Comparison of ENCODE assay signal across 23 cellular contexts in the genomic region with DNA sequence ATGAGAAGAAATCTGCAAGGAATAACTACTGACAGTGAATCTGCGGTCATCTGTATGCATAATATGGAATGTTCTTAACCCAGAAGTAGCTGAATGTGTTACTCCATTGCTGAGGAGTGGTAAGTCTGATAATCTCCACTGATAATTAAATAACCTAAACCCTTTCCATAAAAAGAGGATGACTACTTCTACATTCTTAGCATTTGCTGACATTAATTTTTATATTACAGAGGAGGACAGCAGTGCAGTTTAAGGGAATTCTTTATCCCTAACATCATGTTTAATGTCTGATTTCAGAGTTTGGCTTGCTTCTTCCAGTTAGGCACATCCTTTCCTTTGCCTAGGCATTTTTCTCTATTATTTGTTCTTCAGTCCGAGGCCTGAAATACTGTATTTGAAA. TPM values are rescaled to one million over a fixed set of nuclear protein-coding genes. Genes with fewer than 3 reads are reported as not detected.
A peak's percentile ranks its signal among the peaks of the same experiment; 100 is the strongest.
DNase-seq lines count a peak whose midpoint lies in the region; ATAC-seq and TF ChIP-seq lines count a peak whose summit lies in the region.
"Had no signal": no experiment of that assay in that cellular context is flagged by ENCODE, and none has a peak within 500 bp of the region (broad histone marks: within the 10 kb centered on the region; RNA-seq: fewer than 3 reads in every experiment).

No MANE protein-coding gene starts in this region.

- H3K36me3 ChIP-seq in GM23338 (ENCODE audit: insufficient read depth) (no peaks in the 10 kb centered on the region), neutrophil (peaks cover 25% of the 10 kb centered on the region)
- H3K36me3 ChIP-seq: BE2C, pancreas had no signal

- ATAC-seq in activated CD8-positive, alpha-beta T cell treated with anti-CD3 and anti-CD28 coated beads for 36 hours, result no peak
- no peak for ATAC-seq in activated CD8-positive, alpha-beta T cell treated with anti-CD3 and anti-CD28 coated beads, Interleukin-2, amount 10 ng/mL, durations not matched to agents 7 days and 5 days
- ATAC-seq in GM23338 (no peak), GM18498 (IDR thresholded peaks at IDR 0.05; ENCODE audit: unreplicated experiment) (no peak), HG02571 (IDR thresholded peaks at IDR 0.05; ENCODE audit: unreplicated experiment) (no peak)
- ATAC-seq in effector memory CD8-positive, alpha-beta T cell (replicated peaks), result no peak
- ATAC-seq: activated CD4-positive, CD25-positive, alpha-beta regulatory T cell treated with anti-CD3 and anti-CD28 coated beads, Interleukin-2, amount 50 U/mL, for 24 hours; pancreas had no signal

- peak overlapping the region; percentile 81 for H3K27ac Mint-ChIP-seq in activated CD8-positive, alpha-beta T cell treated with anti-CD3 and anti-CD28 coated beads for 36 hours
- no peak overlapping the region for H3K27ac Mint-ChIP-seq in activated CD8-positive, alpha-beta T cell treated with anti-CD3 and anti-CD28 coated beads, Interleukin-2, amount 10 ng/mL, durations not matched to agents 7 days and 5 days
- peak overlapping the region; percentile 38; the same call in 1 of the 2 replicates for H3K27ac Mint-ChIP-seq in GM23338
- peak overlapping the region; percentile 49 to 65 for H3K27ac Mint-ChIP-seq in effector memory CD8-positive, alpha-beta T cell
- H3K27ac Mint-ChIP-seq: T-helper 1 cell treated with Interleukin-12 subunit alpha and Interleukin-12 subunit beta and Interleukin-4 antibody, amounts not matched to agents 30 μg/mL and 1 μg/mL, for 36 hours had no signal

- H3K4me1 ChIP-seq in GM23338 (ENCODE audit: insufficient read depth) (peaks cover 31% of the 10 kb centered on the region), neutrophil (ENCODE audit: control insufficient read depth in 1 of 2, insufficient read depth in 1 of 2, low read depth in 1 of 2, low read length in 1 of 2) (peaks cover 3 to 8% of the 10 kb centered on the region in 2 experiments)

- no peak for TF ChIP-seq CTCF in activated CD8-positive, alpha-beta T cell treated with anti-CD3 and anti-CD28 coated beads for 36 hours (IDR thresholded peaks at IDR 0.05)
- TF ChIP-seq CTCF in GM23338 (conservative IDR thresholded peaks at IDR 0.05; ENCODE audit: low read depth in 2 of 2) (no peak), neutrophil (IDR thresholded peaks at IDR 0.05) (no peak)

- no peaks in the 10 kb centered on the region for H4K20me1 ChIP-seq in GM23338 (replicated peaks; ENCODE audit: insufficient read depth)

- H3K4me3 ChIP-seq in GM23338 (no peak overlapping the region), neutrophil (ENCODE audit: low read depth in 1 of 2, low read length in 1 of 2) (no peak overlapping the region)
- H3K4me3 ChIP-seq: pancreas had no signal

- intact Hi-C loops in activated CD8-positive, alpha-beta T cell treated with anti-CD3 and anti-CD28 coated beads for 36 hours (cut with micrococcal nuclease), result no loop called here

- POLR2A ChIA-PET in activated CD8-positive, alpha-beta T cell treated with anti-CD3 and anti-CD28 coated beads for 36 hours (lab: Charles Lee), result no interaction called here
- POLR2A ChIA-PET in activated CD8-positive, alpha-beta T cell treated with anti-CD3 and anti-CD28 coated beads, Interleukin-2, amount 10 ng/mL, durations not matched to agents 7 days and 5 days (lab: Charles Lee), result no interaction called here

- H3K27ac ChIP-seq in GM23338 (ENCODE audit: low read depth) (no peak overlapping the region), neutrophil (peak overlapping the region; percentile 52)
- H3K27ac ChIP-seq: pancreas had no signal

- H3K9me3 ChIP-seq in neutrophil, result no peaks in the 10 kb centered on the region
- H3K9me3 ChIP-seq: BE2C, Caco-2, pancreas, SK-N-SH had no signal

- peaks cover 56% of the 10 kb centered on the region for H3K36me3 Mint-ChIP-seq in activated CD8-positive, alpha-beta T cell treated with anti-CD3 and anti-CD28 coated beads for 36 hours (ENCODE audit: low read depth)
- peaks cover 60% of the 10 kb centered on the region for H3K36me3 Mint-ChIP-seq in activated CD8-positive, alpha-beta T cell treated with anti-CD3 and anti-CD28 coated beads, Interleukin-2, amount 10 ng/mL, durations not matched to agents 7 days and 5 days (ENCODE audit: low read depth)
- H3K36me3 Mint-ChIP-seq in GM23338 (ENCODE audit: low read depth), result peaks cover 46% of the 10 kb centered on the region
- H3K36me3 Mint-ChIP-seq in effector memory CD8-positive, alpha-beta T cell (ENCODE audit: insufficient read depth), result peaks cover 85% of the 10 kb centered on the region

- no peak for DNase-seq in activated CD8-positive, alpha-beta T cell treated with anti-CD3 and anti-CD28 coated beads for 36 hours
- DNase-seq in activated CD8-positive, alpha-beta T cell treated with anti-CD3 and anti-CD28 coated beads, Interleukin-2, amount 10 ng/mL, durations not matched to agents 7 days and 5 days, result no peak
- no peak for DNase-seq in GM23338 (ENCODE audit: low spot score)
- no peak for DNase-seq in effector memory CD8-positive, alpha-beta T cell
- no peak for DNase-seq in erythroblast (lab: John Stamatoyannopoulos, UW)
- DNase-seq: activated naive CD4-positive, alpha-beta T cell treated with anti-CD3 and anti-CD28 coated beads for 36 hours; anterior cingulate cortex; BE2C; Caco-2; DMS79 treated with DMSO at 0.1 percent for 48 hours; hypothalamus; KG1; mesenchymal stem cell; NCI-H1436 treated with DMSO at 0.1 percent for 48 hours; NCI-H446; pancreas; stimulated activated CD4-positive, alpha-beta T cell treated with anti-CD3 and anti-CD28 coated beads, Interleukin-2, amount 100 ng/mL, for 24 hours had no signal

- no peaks in the 10 kb centered on the region for H3F3A ChIP-seq in GM23338 (replicated peaks; ENCODE audit: low read depth)

- H3K27me3 ChIP-seq in GM23338 (ENCODE audit: insufficient read depth) (no peaks in the 10 kb centered on the region), neutrophil (no peaks in the 10 kb centered on the region)
- H3K27me3 ChIP-seq: BE2C, pancreas had no signal

- H3K4me3 Mint-ChIP-seq in activated CD8-positive, alpha-beta T cell treated with anti-CD3 and anti-CD28 coated beads for 36 hours, result no peak overlapping the region
- no peak overlapping the region for H3K4me3 Mint-ChIP-seq in activated CD8-positive, alpha-beta T cell treated with anti-CD3 and anti-CD28 coated beads, Interleukin-2, amount 10 ng/mL, durations not matched to agents 7 days and 5 days
- no peak overlapping the region for H3K4me3 Mint-ChIP-seq in GM23338
- peak overlapping the region in 1 of 2 donors; percentile 89 for H3K4me3 Mint-ChIP-seq in effector memory CD8-positive, alpha-beta T cell
- H3K4me3 Mint-ChIP-seq: activated naive CD4-positive, alpha-beta T cell treated with anti-CD3 and anti-CD28 coated beads for 36 hours; T-helper 1 cell treated with Interleukin-12 subunit alpha and Interleukin-12 subunit beta and Interleukin-4 antibody, amounts not matched to agents 30 μg/mL and 1 μg/mL, for 36 hours had no signal

- H3K4me2 ChIP-seq in GM23338, result peak overlapping the region; percentile 40; the same call in 1 of the 2 replicates
- H3K4me2 ChIP-seq: SK-N-SH had no signal

- CTCF ChIA-PET in activated CD8-positive, alpha-beta T cell treated with anti-CD3 and anti-CD28 coated beads for 36 hours (lab: Charles Lee), result no interaction called here
- CTCF ChIA-PET in activated CD8-positive, alpha-beta T cell treated with anti-CD3 and anti-CD28 coated beads, Interleukin-2, amount 10 ng/mL, durations not matched to agents 7 days and 5 days (lab: Charles Lee), result interaction anchor here (1.5 kb wide), 1 partner anchor 9 kb away, joined by 3 read pairs; no protein-coding TSS in a partner anchor

- H3K9me3 Mint-ChIP-seq in activated CD8-positive, alpha-beta T cell treated with anti-CD3 and anti-CD28 coated beads for 36 hours, result no peaks in the 10 kb centered on the region
- peaks cover 11% of the 10 kb centered on the region for H3K9me3 Mint-ChIP-seq in activated CD8-positive, alpha-beta T cell treated with anti-CD3 and anti-CD28 coated beads, Interleukin-2, amount 10 ng/mL, durations not matched to agents 7 days and 5 days (ENCODE audit: insufficient read depth)
- H3K9me3 Mint-ChIP-seq in GM23338, result peaks cover 23% of the 10 kb centered on the region
- H3K9me3 Mint-ChIP-seq in effector memory CD8-positive, alpha-beta T cell, result no peaks in the 10 kb centered on the region
- H3K9me3 Mint-ChIP-seq: T-helper 1 cell treated with Interleukin-12 subunit alpha and Interleukin-12 subunit beta and Interleukin-4 antibody, amounts not matched to agents 30 μg/mL and 1 μg/mL, for 36 hours had no signal

- no peaks in the 10 kb centered on the region for H3K27me3 Mint-ChIP-seq in activated CD8-positive, alpha-beta T cell treated with anti-CD3 and anti-CD28 coated beads for 36 hours
- no peaks in the 10 kb centered on the region for H3K27me3 Mint-ChIP-seq in activated CD8-positive, alpha-beta T cell treated with anti-CD3 and anti-CD28 coated beads, Interleukin-2, amount 10 ng/mL, durations not matched to agents 7 days and 5 days (ENCODE audit: low read depth)
- H3K27me3 Mint-ChIP-seq in GM23338 (ENCODE audit: insufficient read depth, low read depth, poor library complexity), result peaks cover 8% of the 10 kb centered on the region
- H3K27me3 Mint-ChIP-seq in effector memory CD8-positive, alpha-beta T cell, result no peaks in the 10 kb centered on the region

- no peak overlapping the region for H2AFZ ChIP-seq in GM23338

- H3K79me2 ChIP-seq in GM23338 (replicated peaks; ENCODE audit: insufficient read depth), result peaks cover 45% of the 10 kb centered on the region

- no peak for TF ChIP-seq POLR2A in erythroblast (IDR thresholded peaks at IDR 0.05; ENCODE audit: low read length)

- H3K9me2 ChIP-seq in GM23338 (ENCODE audit: insufficient read depth), result no peaks in the 10 kb centered on the region
- H3K9me2 ChIP-seq: SK-N-SH had no signal

- H3K4me1 Mint-ChIP-seq in activated CD8-positive, alpha-beta T cell treated with anti-CD3 and anti-CD28 coated beads for 36 hours (ENCODE audit: low read depth), result peaks cover 80% of the 10 kb centered on the region
- H3K4me1 Mint-ChIP-seq in activated CD8-positive, alpha-beta T cell treated with anti-CD3 and anti-CD28 coated beads, Interleukin-2, amount 10 ng/mL, durations not matched to agents 7 days and 5 days (ENCODE audit: low read depth), result peaks cover 75% of the 10 kb centered on the region
- peaks cover 39% of the 10 kb centered on the region for H3K4me1 Mint-ChIP-seq in GM23338
- H3K4me1 Mint-ChIP-seq in effector memory CD8-positive, alpha-beta T cell (ENCODE audit: low read depth in 2 of 2), result peaks cover 57 to 72% of the 10 kb centered on the region in 2 donors

TF ChIP-seq in GM23338, 12 proteins besides CTCF, POLR2A, EP300 and RAD21 (continues in another document):
- TF ChIP-seq CREB1 (CRISPR knock-in tag; IDR thresholded peaks at IDR 0.05; ENCODE audit: low read depth) (no peak), JUNB (IDR thresholded peaks at IDR 0.05; ENCODE audit: unreplicated experiment) (no peak), STAT1 (IDR thresholded peaks at IDR 0.05; ENCODE audit: unreplicated experiment) (no peak)

RNA-seq across cellular contexts. Expression of gene CDC42SE2, which starts 52.2 kb away (rescaled TPM):
- 100 to 1,000 TPM; 100 to 102 TPM for total RNA-seq in activated CD8-positive, alpha-beta T cell treated with anti-CD3 and anti-CD28 coated beads for 36 hours
- total RNA-seq in activated CD8-positive, alpha-beta T cell treated with anti-CD3 and anti-CD28 coated beads, Interleukin-2, amount 10 ng/mL, durations not matched to agents 7 days and 5 days, result 100 to 1,000 TPM; 115 to 126 TPM
- 35.5 and 36.2 TPM in 2 replicates for total RNA-seq in GM23338 (2014; rRNA removed; shearing (Covaris generic))
- polyA plus RNA-seq in GM23338 (2016; fragmentation: Nextera tagmentation; extraction: Ambion mirVana), result 22.3 and 24.2 TPM in 2 replicates
